In genomic region chr10:29130190-29130673, GRCh38 we compare ENCODE assay signal across 9 cellular contexts.
DNase-seq lines count a peak whose midpoint lies in the region; ATAC-seq, FAIRE-seq and TF ChIP-seq lines count a peak whose summit lies in the region.
"Had no signal": no experiment of that assay in that cellular context is flagged by ENCODE, and none has a peak within 500 bp of the region (broad histone marks: within the 10 kb centered on the region; RNA-seq: fewer than 3 reads in every experiment).

No MANE protein-coding gene starts in this region.

- no peaks in the 10 kb centered on the region for H3K36me3 Mint-ChIP-seq in H9 (ENCODE audit: insufficient read depth in 1 of 3, low read depth in 3 of 3)
- H3K36me3 Mint-ChIP-seq: activated naive CD4-positive, alpha-beta T cell treated with anti-CD3 and anti-CD28 coated beads, Interleukin-2, amount 50 U/mL, for 24 hours had no signal

- H3K79me2 ChIP-seq in H9 (ENCODE audit: insufficient read depth, low read length) (no peaks in the 10 kb centered on the region), SK-N-SH (ENCODE audit: insufficient read depth) (no peaks in the 10 kb centered on the region), keratinocyte (ENCODE audit: control insufficient read depth, insufficient read depth, low read length) (no peaks in the 10 kb centered on the region)

- H3K27me3 ChIP-seq in H9 (ENCODE audit: insufficient read depth, low read length) (no peaks in the 10 kb centered on the region), SK-N-SH (ENCODE audit: insufficient read depth) (no peaks in the 10 kb centered on the region; the same call in 1 of the 2 replicates), keratinocyte (ENCODE audit: control insufficient read depth, extremely low read depth, insufficient read depth, low read length) (peaks cover 4% of the 10 kb centered on the region)

- no peaks in the 10 kb centered on the region for H3K9me3 ChIP-seq in H9 (ENCODE audit: control insufficient read depth, low read depth, low read length)
- no peaks in the 10 kb centered on the region for H3K9me3 ChIP-seq in SK-N-SH
- no peaks in the 10 kb centered on the region for H3K9me3 ChIP-seq in keratinocyte (ENCODE audit: control insufficient read depth, low read depth, low read length)

- dilution Hi-C loops in keratinocyte (cut with MboI; ENCODE audit: extremely low pct_ligation_motif_present, low sequenced_read_pairs) = loop anchor here (25.0 kb wide), 1 partner anchor 182 kb away; no protein-coding TSS in a partner anchor

- no peaks in the 10 kb centered on the region for H3F3A ChIP-seq in SK-N-SH (replicated peaks; ENCODE audit: insufficient read depth)

- ATAC-seq in HG02938 (IDR thresholded peaks at IDR 0.05; ENCODE audit: unreplicated experiment) = no peak

- TF ChIP-seq CTCF in H9 (conservative IDR thresholded peaks at IDR 0.05) (peak; percentile 76), SK-N-SH (IDR thresholded peaks at IDR 0.05) (peak; percentile 75), keratinocyte (optimal IDR thresholded peaks at IDR 0.05 in 1 of 3, IDR thresholded peaks at IDR 0.05 in 1 of 3, conservative IDR thresholded peaks at IDR 0.05 in 1 of 3; ENCODE audit: extremely low read depth in 1 of 3, insufficient read depth in 2 of 3, low read length in 3 of 3) (peak in 2 of 3 experiments; percentile 64 to 70)

- no peak overlapping the region for H3K23ac ChIP-seq in H9 (ENCODE audit: insufficient read length, low read depth, low read length)

- no peaks in the 10 kb centered on the region for H3K79me1 ChIP-seq in H9 (ENCODE audit: insufficient read depth, low read depth, low read length, poor library complexity, severe bottlenecking)

- H3K18ac ChIP-seq in H9 (ENCODE audit: insufficient read length, low read depth, low read length) = no peak overlapping the region

- no peaks in the 10 kb centered on the region for H3K9me3 Mint-ChIP-seq in H9
- H3K9me3 Mint-ChIP-seq: activated naive CD4-positive, alpha-beta T cell treated with anti-CD3 and anti-CD28 coated beads, Interleukin-2, amount 50 U/mL, for 24 hours had no signal

- no peak overlapping the region for H3K4ac ChIP-seq in H9 (ENCODE audit: low read depth, low read length)

- H3K4me2 ChIP-seq in H9 (ENCODE audit: insufficient read depth, insufficient read length, low read length) (no peak overlapping the region), SK-N-SH (no peak overlapping the region), keratinocyte (ENCODE audit: control insufficient read depth, extremely low read depth, insufficient read depth, low read depth, low read length) (no peak overlapping the region)

- no peak overlapping the region for H2BK5ac ChIP-seq in H9 (ENCODE audit: insufficient read length, low read length)

- H3K4me1 Mint-ChIP-seq in H9 = peaks cover 25 to 32% of the 10 kb centered on the region in 2 experiments
- H3K4me1 Mint-ChIP-seq: activated naive CD4-positive, alpha-beta T cell treated with anti-CD3 and anti-CD28 coated beads, Interleukin-2, amount 50 U/mL, for 24 hours had no signal

- H3K27me3 Mint-ChIP-seq in H9 (ENCODE audit: low read depth) = no peaks in the 10 kb centered on the region

- no peaks in the 10 kb centered on the region for H3K36me3 ChIP-seq in SK-N-SH (replicated peaks in 1 of 2; ENCODE audit: control insufficient read depth in 1 of 2, insufficient read depth in 2 of 2, low read length in 1 of 2)
- H3K36me3 ChIP-seq in keratinocyte (ENCODE audit: control insufficient read depth in 2 of 2, extremely low read depth in 1 of 2, insufficient read depth in 2 of 2, low read length in 2 of 2) = no peaks in the 10 kb centered on the region

- no peak overlapping the region for H3K14ac ChIP-seq in H9 (ENCODE audit: insufficient read depth, low read length)

- no peak overlapping the region for H2AK5ac ChIP-seq in H9 (ENCODE audit: insufficient read length, low read length)

- no peak overlapping the region for H4K91ac ChIP-seq in H9 (ENCODE audit: insufficient read length, low read depth, low read length)

- no peaks in the 10 kb centered on the region for H3K23me2 ChIP-seq in H9 (ENCODE audit: insufficient read length, low read depth, low read length, poor library complexity, severe bottlenecking)

- no peak overlapping the region for H2BK12ac ChIP-seq in H9 (ENCODE audit: insufficient read length, low read depth, low read length)

- no peak overlapping the region for H4K8ac ChIP-seq in H9 (replicated peaks; ENCODE audit: insufficient read length, low read depth, low read length)

- H3K4me1 ChIP-seq in H9 (ENCODE audit: insufficient read depth, low read length) = peaks cover 3% of the 10 kb centered on the region; the same call in 1 of the 2 replicates
- H3K4me1 ChIP-seq in SK-N-SH (ENCODE audit: control insufficient read depth in 1 of 2, insufficient read depth in 2 of 2, low read depth in 1 of 2, low read length in 1 of 2) = peaks cover 10 to 11% of the 10 kb centered on the region in 2 experiments; a peak in 3 of 4 replicates
- no peaks in the 10 kb centered on the region for H3K4me1 ChIP-seq in keratinocyte (ENCODE audit: control insufficient read depth, extremely low read depth, insufficient read depth, low read length)

- peak; percentile 31 for DNase-seq in AG08395 (ENCODE audit: low spot score)
- no peak for DNase-seq in H9
- peak; percentile 42 for DNase-seq in SK-N-SH
- DNase-seq in keratinocyte (ENCODE audit: low read depth, low spot score) = no peak
- DNase-seq in NOMO-1 treated with dmso at 0.1 percent for 144 hours (lab: John Stamatoyannopoulos, UW; ENCODE audit: unreplicated experiment) = no peak
- DNase-seq in stimulated activated CD4-positive, alpha-beta T cell treated with anti-CD3 and anti-CD28 coated beads, Interleukin-12 subunit alpha, Interleukin-12 subunit beta, amount 100 ng/mL, for 4 hours = no peak
- no peak for DNase-seq in T-helper 1 cell

- H3K27ac ChIP-seq in H9 (ENCODE audit: insufficient read length, low read depth, low read length) = no peak overlapping the region
- no peak overlapping the region for H3K27ac ChIP-seq in SK-N-SH (ENCODE audit: low read depth in 2 of 2, low read length in 1 of 2)
- H3K27ac ChIP-seq in keratinocyte (ENCODE audit: control insufficient read depth, insufficient read depth, low read length) = no peak overlapping the region

- H4K5ac ChIP-seq in H9 (ENCODE audit: insufficient read length, low read depth, low read length) = no peak overlapping the region

- POLR2A ChIA-PET in SK-N-SH (lab: Yijun Ruan, JAX) = no interaction called here

- H3K9ac ChIP-seq in H9 (ENCODE audit: extremely low read depth, insufficient read length, low read length) (no peak overlapping the region), SK-N-SH (no peak overlapping the region), keratinocyte (ENCODE audit: control insufficient read depth, extremely low read depth, insufficient read depth, low read length) (no peak overlapping the region)

- H3K27ac Mint-ChIP-seq in H9 = no peak overlapping the region
- H3K27ac Mint-ChIP-seq: activated naive CD4-positive, alpha-beta T cell treated with anti-CD3 and anti-CD28 coated beads, Interleukin-2, amount 50 U/mL, for 24 hours had no signal

- H3K4me3 ChIP-seq in SK-N-SH (ENCODE audit: low read depth in 2 of 2, low read length in 1 of 2) (no peak overlapping the region; a peak in 1 of 4 replicates), keratinocyte (ENCODE audit: control insufficient read depth in 2 of 3, extremely low read depth in 1 of 3, insufficient read depth in 2 of 3, low read depth in 1 of 3, low read length in 3 of 3) (no peak overlapping the region)

- no peaks in the 10 kb centered on the region for H4K20me1 ChIP-seq in H9 (ENCODE audit: control insufficient read depth, insufficient read depth, insufficient read length)
- no peaks in the 10 kb centered on the region for H4K20me1 ChIP-seq in SK-N-SH (ENCODE audit: insufficient read depth)
- H4K20me1 ChIP-seq in keratinocyte (ENCODE audit: control insufficient read depth, extremely low read depth, insufficient read depth, low read length) = no peaks in the 10 kb centered on the region

- FAIRE-seq in keratinocyte (lab: Jason Lieb, UNC) = no peak

- TF ChIP-seq EP300 in SK-N-SH (IDR thresholded peaks at IDR 0.05; ENCODE audit: borderline replicate concordance in 1 of 2, low read depth in 1 of 2, low read length in 1 of 2) = no peak

- no peak overlapping the region for H3T11ph ChIP-seq in H9 (ENCODE audit: low read length)

- H3K9me2 ChIP-seq in SK-N-SH = no peaks in the 10 kb centered on the region

- no peak overlapping the region for H3K56ac ChIP-seq in H9 (ENCODE audit: insufficient read length, low read depth, low read length)

- no peak overlapping the region for H2BK120ac ChIP-seq in H9 (ENCODE audit: low read depth, low read length, poor library complexity, severe bottlenecking)

- H2BK20ac ChIP-seq in H9 (ENCODE audit: low read depth, low read length, poor library complexity, severe bottlenecking) = no peak overlapping the region

- H3K9me1 ChIP-seq in keratinocyte (ENCODE audit: control insufficient read depth, extremely low read depth, insufficient read depth, low read length) = no peaks in the 10 kb centered on the region

- H2AFZ ChIP-seq in H9 (ENCODE audit: low read length) (no peak overlapping the region), SK-N-SH (ENCODE audit: low read depth) (no peak overlapping the region), keratinocyte (ENCODE audit: control insufficient read depth, low read length) (no peak overlapping the region)

- no peak overlapping the region for H2BK15ac ChIP-seq in H9 (ENCODE audit: low read depth, low read length)

- no CpG with 5 or more reads among the region's 1 CpG for WGBS in H9 (ENCODE audit: extremely low coverage, insufficient read length, low lambda C conversion rate)
- 4% methylated on average over 1 of the region's 1 CpG for WGBS in SK-N-SH (ENCODE audit: low lambda C conversion rate)

- CTCF ChIA-PET in SK-N-SH (lab: Yijun Ruan, JAX) = interaction anchor here (0.6 to 10.5 kb wide), 23 partner anchors 9 to 482 kb away, joined by 3 to 119 read pairs (median 4); partner anchors contain the start of gene BAMBI

- no peak overlapping the region for H3K4me3 Mint-ChIP-seq in H9
- H3K4me3 Mint-ChIP-seq: activated naive CD4-positive, alpha-beta T cell treated with anti-CD3 and anti-CD28 coated beads, Interleukin-2, amount 50 U/mL, for 24 hours had no signal

- peak; percentile 82 for TF ChIP-seq RAD21 in SK-N-SH (IDR thresholded peaks at IDR 0.05; ENCODE audit: low read length)

TF ChIP-seq in SK-N-SH, 30 proteins besides CTCF, POLR2A, EP300 and RAD21:
- TF ChIP-seq NFIC (IDR thresholded peaks at IDR 0.05; ENCODE audit: borderline replicate concordance) = no peak
- TF ChIP-seq SMC3 (IDR thresholded peaks at IDR 0.05; ENCODE audit: low read depth, low read length) = peak; percentile 66

Comparison
In these comparisons a context has a peak if more than half of its experiments do, and no peak if none do; other contexts are left out.
1. DNase-seq: peak in AG08395 (single experiment) and SK-N-SH (single experiment); none in H9 (single experiment), keratinocyte (single experiment), NOMO-1 treated with dmso at 0.1 percent for 144 hours (single experiment), stimulated activated CD4-positive, alpha-beta T cell treated with anti-CD3 and anti-CD28 coated beads, Interleukin-12 subunit alpha, Interleukin-12 subunit beta, amount 100 ng/mL, for 4 hours (single experiment) and T-helper 1 cell (0 of 5).
2. Peak in every context shown above with its lines, with median percentiles within 50 percentile points of each other: CTCF ChIP-seq.